6 cellular contexts compared by ENCODE assay signal in genomic region chr11:65539401-65540289, GRCh38. TPM values are rescaled to one million over a fixed set of nuclear protein-coding genes. Genes with fewer than 3 reads are reported as not detected.
DNase-seq lines count a peak whose midpoint lies in the region; ATAC-seq and TF ChIP-seq lines count a peak whose summit lies in the region.

No MANE protein-coding gene starts in this region.

- H3K9me2 ChIP-seq in Loucy (replicated peaks; ENCODE audit: low read depth, low read length): no peaks in the 10 kb centered on the region

- no peaks in the 10 kb centered on the region for H4K20me1 ChIP-seq in Loucy (ENCODE audit: insufficient read depth, low read length, poor library complexity, severe bottlenecking)

- peak overlapping the region; percentile 81; the same call in 1 of the 2 replicates for H2AFZ ChIP-seq in Loucy (ENCODE audit: low read length)

- peak overlapping the region; percentile 72 for H3K4me3 Mint-ChIP-seq in stimulated activated effector memory CD8-positive, alpha-beta T cell treated with anti-CD3 and anti-CD28 coated beads, Interleukin-12 subunit alpha, Interleukin-12 subunit beta, amount 100 ng/mL, for 72 hours

- no peaks in the 10 kb centered on the region for H3K79me2 ChIP-seq in Loucy (ENCODE audit: insufficient read depth, low read length)

- H3K36me3 Mint-ChIP-seq in stimulated activated effector memory CD8-positive, alpha-beta T cell treated with anti-CD3 and anti-CD28 coated beads, Interleukin-12 subunit alpha, Interleukin-12 subunit beta, amount 100 ng/mL, for 72 hours: peaks cover 73% of the 10 kb centered on the region

- peaks cover 31% of the 10 kb centered on the region for H3K4me1 Mint-ChIP-seq in stimulated activated effector memory CD8-positive, alpha-beta T cell treated with anti-CD3 and anti-CD28 coated beads, Interleukin-12 subunit alpha, Interleukin-12 subunit beta, amount 100 ng/mL, for 72 hours

- peak overlapping the region; percentile 53 for H3K9ac ChIP-seq in Loucy (ENCODE audit: low read depth, low read length, poor library complexity, severe bottlenecking)

- peak overlapping the region; percentile 71 for H3K4me3 ChIP-seq in Loucy (ENCODE audit: low read length, poor library complexity, severe bottlenecking)
- H3K4me3 ChIP-seq in epithelial cell of proximal tubule (ENCODE audit: low read depth, low read length): peak overlapping the region; percentile 59

- H3K27me3 ChIP-seq in Loucy (ENCODE audit: insufficient read depth, low read length, poor library complexity, severe bottlenecking): no peaks in the 10 kb centered on the region

- peaks cover 15% of the 10 kb centered on the region for H3K4me1 ChIP-seq in Loucy (ENCODE audit: insufficient read depth, low read length, poor library complexity, severe bottlenecking)

- peak; percentile 32 to 44 for DNase-seq in activated CD4-positive, alpha-beta T cell treated with anti-CD3 and anti-CD28 coated beads for 4 hours
- no peak for DNase-seq in activated CD4-positive, alpha-beta T cell treated with anti-CD3 and anti-CD28 coated beads, Interleukin-2, amount 50 U/mL, for 1 hour
- DNase-seq in epithelial cell of proximal tubule (ENCODE audit: low read depth): no peak
- DNase-seq in stimulated activated effector memory CD8-positive, alpha-beta T cell treated with anti-CD3 and anti-CD28 coated beads, Interleukin-12 subunit alpha, Interleukin-12 subunit beta, amount 100 ng/mL, for 72 hours (ENCODE audit: low spot score in 2 of 2): no peak
- no peak for DNase-seq in EL

- H3K4me2 ChIP-seq in Loucy (ENCODE audit: low read depth, low read length, poor library complexity, severe bottlenecking): peak overlapping the region; percentile 82

- no peaks in the 10 kb centered on the region for H3K9me3 ChIP-seq in Loucy (ENCODE audit: insufficient read depth, low read depth, low read length)

- H3F3A ChIP-seq in Loucy (ENCODE audit: low read depth): 0 out of 2 replicates have a peak, but pooled peaks cover 3% of the 10 kb centered on the region

- peak; percentile 81 for ATAC-seq in stimulated activated effector memory CD8-positive, alpha-beta T cell treated with anti-CD3 and anti-CD28 coated beads, Interleukin-12 subunit alpha, Interleukin-12 subunit beta, amount 100 ng/mL, for 72 hours

- H3K36me3 ChIP-seq in Loucy (ENCODE audit: insufficient read depth, low read length): no peaks in the 10 kb centered on the region

- H3K27ac Mint-ChIP-seq in stimulated activated effector memory CD8-positive, alpha-beta T cell treated with anti-CD3 and anti-CD28 coated beads, Interleukin-12 subunit alpha, Interleukin-12 subunit beta, amount 100 ng/mL, for 72 hours: peak overlapping the region; percentile 86

- H3K9me3 Mint-ChIP-seq in stimulated activated effector memory CD8-positive, alpha-beta T cell treated with anti-CD3 and anti-CD28 coated beads, Interleukin-12 subunit alpha, Interleukin-12 subunit beta, amount 100 ng/mL, for 72 hours: no peaks in the 10 kb centered on the region

- no peak; the same call in 1 of the 2 replicates for TF ChIP-seq CTCF in Loucy (conservative IDR thresholded peaks at IDR 0.05; ENCODE audit: low read length)
- TF ChIP-seq CTCF in epithelial cell of proximal tubule (conservative IDR thresholded peaks at IDR 0.05; ENCODE audit: low read depth, low read length): no peak

RNA-seq across cellular contexts. Expression of gene SCYL1, which starts 14.8 kb away (rescaled TPM):
- total RNA-seq in epithelial cell of proximal tubule: 81.2 and 101 TPM in 2 replicates

RNA-seq across cellular contexts. Expression of gene LTBP3, which starts 18.5 kb away (rescaled TPM):
- 34.9 and 102 TPM in 2 replicates for total RNA-seq in epithelial cell of proximal tubule

RNA-seq across cellular contexts. Expression of gene ZNRD2, which starts 30.6 kb away (rescaled TPM):
- 72.0 and 141 TPM in 2 replicates for total RNA-seq in epithelial cell of proximal tubule

RNA-seq across cellular contexts. Expression of gene FAM89B, which starts 32.7 kb away (rescaled TPM):
- total RNA-seq in epithelial cell of proximal tubule: 64.0 and 67.1 TPM in 2 replicates

RNA-seq across cellular contexts. Expression of gene EHBP1L1, which starts 36.2 kb away (rescaled TPM):
- 26.1 and 26.3 TPM in 2 replicates for total RNA-seq in epithelial cell of proximal tubule

Comparison
In these comparisons a context has a peak if more than half of its experiments do, and no peak if none do; other contexts are left out.
1. DNase-seq: peak in activated CD4-positive, alpha-beta T cell treated with anti-CD3 and anti-CD28 coated beads for 4 hours (2 of 2); none in activated CD4-positive, alpha-beta T cell treated with anti-CD3 and anti-CD28 coated beads, Interleukin-2, amount 50 U/mL, for 1 hour (single experiment), epithelial cell of proximal tubule (single experiment), stimulated activated effector memory CD8-positive, alpha-beta T cell treated with anti-CD3 and anti-CD28 coated beads, Interleukin-12 subunit alpha, Interleukin-12 subunit beta, amount 100 ng/mL, for 72 hours (0 of 2) and EL (single experiment).